ENCODE assay signal across 1 cellular context in genomic region chr10:121926157-121926556, GRCh38.
TF ChIP-seq lines count a peak whose summit lies in the region.

No MANE protein-coding gene starts in this region.

TF ChIP-seq in A549, 52 proteins besides CTCF, POLR2A, EP300 and RAD21 (continued from another document):
- TF ChIP-seq BCL3 (IDR thresholded peaks at IDR 0.05) = no peak
- TF ChIP-seq USF2 (IDR thresholded peaks at IDR 0.05) = no peak
- TF ChIP-seq PHF8 (IDR thresholded peaks at IDR 0.05; ENCODE audit: borderline replicate concordance, low read depth) = no peak
- no peak for TF ChIP-seq HOXB13 (CRISPR knock-in tag; IDR thresholded peaks at IDR 0.05; ENCODE audit: low read depth)
- TF ChIP-seq RCOR1 (IDR thresholded peaks at IDR 0.05; ENCODE audit: low read depth, low read length) = no peak
- TF ChIP-seq ZC3H11A (IDR thresholded peaks at IDR 0.05) = no peak
- TF ChIP-seq HOXB5 (CRISPR knock-in tag; IDR thresholded peaks at IDR 0.05) = no peak
- TF ChIP-seq CEBPB (IDR thresholded peaks at IDR 0.05) = no peak
- TF ChIP-seq ELK1 (IDR thresholded peaks at IDR 0.05; ENCODE audit: low read depth, low read length) = no peak
- no peak for TF ChIP-seq EHF (CRISPR knock-in tag; IDR thresholded peaks at IDR 0.05)
- TF ChIP-seq HEYL (CRISPR knock-in tag; IDR thresholded peaks at IDR 0.05) = no peak
- TF ChIP-seq ESRRA (IDR thresholded peaks at IDR 0.05; ENCODE audit: borderline replicate concordance, low read length) = no peak
- no peak for TF ChIP-seq ZSCAN20 (CRISPR knock-in tag; IDR thresholded peaks at IDR 0.05)
- TF ChIP-seq FOXS1 (CRISPR knock-in tag; IDR thresholded peaks at IDR 0.05) = no peak
TF ChIP-seq in A549: peak in this region for 0.
